In the genomic region with DNA sequence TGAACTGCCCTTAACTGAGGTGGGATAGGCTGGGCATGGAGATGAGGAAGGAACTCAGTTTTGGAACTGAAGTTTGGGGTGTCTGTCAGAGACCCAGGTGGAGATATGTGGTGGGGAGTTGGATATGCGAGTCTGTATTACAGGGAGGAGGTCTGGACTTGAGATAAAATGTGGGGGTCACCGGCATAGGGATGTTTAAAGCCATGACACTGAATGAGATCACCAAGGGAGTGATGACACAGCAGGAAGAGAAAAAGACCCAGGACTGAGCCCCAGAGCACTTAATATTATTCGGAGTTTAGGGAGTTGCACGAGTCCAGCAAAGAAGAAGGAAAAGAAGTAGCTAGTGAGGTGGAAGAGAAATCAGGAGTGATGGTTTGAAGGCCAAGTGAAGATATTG, we compare ENCODE assay signal across 35 cellular contexts. TPM values are rescaled to one million over a fixed set of nuclear protein-coding genes. Genes with fewer than 3 reads are reported as not detected.
"Had no signal": no experiment of that assay in that cellular context is flagged by ENCODE, and none has a peak within 500 bp of the region (broad histone marks: within the 10 kb centered on the region; RNA-seq: fewer than 3 reads in every experiment).

No MANE protein-coding gene starts in this region.

- H3K36me3 Mint-ChIP-seq: activated naive CD4-positive, alpha-beta T cell treated with anti-CD3 and anti-CD28 coated beads, Interleukin-2, amount 50 U/mL, for 72 hours; brain had no signal

- H3K9me3 Mint-ChIP-seq: activated B cell treated with CpG ODN at 0.5 μM for 24 hours; activated CD8-positive, alpha-beta T cell treated with anti-CD3 and anti-CD28 coated beads for 36 hours; activated naive CD4-positive, alpha-beta T cell treated with anti-CD3 and anti-CD28 coated beads, Interleukin-2, amount 10 ng/mL, durations not matched to agents 7 days and 5 days; activated naive CD4-positive, alpha-beta T cell treated with anti-CD3 and anti-CD28 coated beads, Interleukin-2, amount 50 U/mL, for 72 hours; activated naive CD8-positive, alpha-beta T cell treated with anti-CD3 and anti-CD28 coated beads, Interleukin-2, amount 10 ng/mL, durations not matched to agents 7 days and 5 days; activated T-cell treated with anti-CD3 and anti-CD28 coated beads, Interleukin-2, amount 50 U/mL, for 24 hours; activated T-cell treated with anti-CD3 and anti-CD28 coated beads, Interleukin-2, amount 50 U/mL, for 72 hours; dendritic cell treated with granulocyte-macrophage colony-stimulating factor and Interleukin-4, amounts not matched to agents 40 ng/mL and 50 ng/mL, for 4 days; endodermal cell had no signal

- H3K27ac Mint-ChIP-seq: activated B cell treated with CpG ODN at 0.5 μM for 24 hours; activated CD8-positive, alpha-beta T cell treated with anti-CD3 and anti-CD28 coated beads for 36 hours; activated naive CD4-positive, alpha-beta T cell treated with anti-CD3 and anti-CD28 coated beads, Interleukin-2, amount 10 ng/mL, durations not matched to agents 7 days and 5 days; activated naive CD4-positive, alpha-beta T cell treated with anti-CD3 and anti-CD28 coated beads, Interleukin-2, amount 50 U/mL, for 72 hours; activated naive CD8-positive, alpha-beta T cell treated with anti-CD3 and anti-CD28 coated beads, Interleukin-2, amount 10 ng/mL, durations not matched to agents 7 days and 5 days; activated T-cell treated with anti-CD3 and anti-CD28 coated beads, Interleukin-2, amount 50 U/mL, for 24 hours; activated T-cell treated with anti-CD3 and anti-CD28 coated beads, Interleukin-2, amount 50 U/mL, for 72 hours; brain; dendritic cell treated with granulocyte-macrophage colony-stimulating factor and Interleukin-4, amounts not matched to agents 40 ng/mL and 50 ng/mL, for 4 days; endodermal cell had no signal

- H3K4me3 ChIP-seq: ascending aorta, breast epithelium, cardiac muscle cell, coronary artery, dorsolateral prefrontal cortex, esophagus muscularis mucosa, gastroesophageal sphincter, heart right ventricle, hepatocyte had no signal

- H3K4me1 Mint-ChIP-seq: brain, endodermal cell had no signal

- H3K4me3 Mint-ChIP-seq: activated B cell treated with CpG ODN at 0.5 μM for 24 hours; activated CD8-positive, alpha-beta T cell treated with anti-CD3 and anti-CD28 coated beads for 36 hours; activated naive CD4-positive, alpha-beta T cell treated with anti-CD3 and anti-CD28 coated beads, Interleukin-2, amount 10 ng/mL, durations not matched to agents 7 days and 5 days; activated naive CD8-positive, alpha-beta T cell treated with anti-CD3 and anti-CD28 coated beads, Interleukin-2, amount 10 ng/mL, durations not matched to agents 7 days and 5 days; activated T-cell treated with anti-CD3 and anti-CD28 coated beads, Interleukin-2, amount 50 U/mL, for 24 hours; activated T-cell treated with anti-CD3 and anti-CD28 coated beads, Interleukin-2, amount 50 U/mL, for 72 hours; brain; dendritic cell treated with granulocyte-macrophage colony-stimulating factor and Interleukin-4, amounts not matched to agents 40 ng/mL and 50 ng/mL, for 4 days; endodermal cell had no signal

- DNase-seq: activated B cell treated with CpG ODN at 0.5 μM for 24 hours; activated CD4-positive, alpha-beta T cell treated with anti-CD3 and anti-CD28 coated beads for 48 hours; activated CD4-positive, alpha-beta T cell treated with anti-CD3 and anti-CD28 coated beads, Interleukin-2, amount 50 U/mL, for 1 hour; activated CD4-positive, alpha-beta T cell treated with anti-CD3 and anti-CD28 coated beads, Interleukin-2, amount 50 U/mL, for 48 hours; activated CD8-positive, alpha-beta memory T cell treated with anti-CD3 and anti-CD28 coated beads for 24 hours; activated CD8-positive, alpha-beta memory T cell treated with anti-CD3 and anti-CD28 coated beads, Interleukin-2, amount 50 U/mL, for 48 hours; activated CD8-positive, alpha-beta T cell treated with anti-CD3 and anti-CD28 coated beads for 36 hours; activated gamma-delta T cell; activated naive CD4-positive, alpha-beta T cell; activated naive CD4-positive, alpha-beta T cell treated with anti-CD3 and anti-CD28 coated beads, Interleukin-2, amount 10 ng/mL, durations not matched to agents 7 days and 5 days; activated naive CD8-positive, alpha-beta T cell treated with anti-CD3 and anti-CD28 coated beads, Interleukin-2, amount 10 ng/mL, durations not matched to agents 7 days and 5 days; activated T-cell treated with anti-CD3 and anti-CD28 coated beads for 4 hours; activated T-cell treated with anti-CD3 and anti-CD28 coated beads, Interleukin-2, amount 50 U/mL, for 24 hours; activated T-cell treated with anti-CD3 and anti-CD28 coated beads, Interleukin-2, amount 50 U/mL, for 72 hours; central memory CD4-positive, alpha-beta T cell; dorsolateral prefrontal cortex; effector memory CD4-positive, alpha-beta T cell; endodermal cell; erythroblast; foreskin melanocyte; heart right ventricle; T-helper 1 cell; T-helper 2 cell; WERI-Rb-1 had no signal

- ATAC-seq: activated CD4-positive, CD25-positive, alpha-beta regulatory T cell treated with anti-CD3 and anti-CD28 coated beads, Interleukin-2, amount 50 U/mL, for 24 hours; activated CD8-positive, alpha-beta T cell treated with anti-CD3 and anti-CD28 coated beads for 36 hours; activated naive CD4-positive, alpha-beta T cell treated with anti-CD3 and anti-CD28 coated beads, Interleukin-2, amount 50 U/mL, for 72 hours; activated T-cell treated with anti-CD3 and anti-CD28 coated beads, Interleukin-2, amount 50 U/mL, for 72 hours; gastroesophageal sphincter; heart right ventricle had no signal

RNA-seq across cellular contexts. Expression of a gene that starts 4.0 kb away (rescaled TPM):
- total RNA-seq: ascending aorta, cardiac muscle cell, endodermal cell had no signal
- polyA plus RNA-seq: cardiac muscle cell had no signal
